10 cellular contexts compared by ENCODE assay signal in genomic region chr14:28142400-28143015, GRCh38.
DNase-seq lines count a peak whose midpoint lies in the region; ATAC-seq, FAIRE-seq and TF ChIP-seq lines count a peak whose summit lies in the region.
"Had no signal": no experiment of that assay in that cellular context is flagged by ENCODE, and none has a peak within 500 bp of the region (broad histone marks: within the 10 kb centered on the region; RNA-seq: fewer than 3 reads in every experiment).

No MANE protein-coding gene starts in this region.

- H3K36me3 Mint-ChIP-seq in astrocyte (ENCODE audit: low read depth, unreplicated experiment) (no peaks in the 10 kb centered on the region), nephron (ENCODE audit: low read depth) (no peaks in the 10 kb centered on the region)

- H3K36me3 ChIP-seq in astrocyte (ENCODE audit: insufficient read depth, low read length): no peaks in the 10 kb centered on the region
- no peaks in the 10 kb centered on the region for H3K36me3 ChIP-seq in aorta (ENCODE audit: control insufficient read depth in 1 of 2, insufficient read depth in 2 of 2, low read length in 1 of 2)
- H3K36me3 ChIP-seq: lower lobe of right lung had no signal

- no peaks in the 10 kb centered on the region for H3K27me3 ChIP-seq in astrocyte (ENCODE audit: insufficient read depth, low read length)
- H3K27me3 ChIP-seq in aorta (ENCODE audit: control insufficient read depth in 1 of 2, insufficient read depth in 2 of 2, low read length in 1 of 2): no peaks in the 10 kb centered on the region

- H3K9me3 Mint-ChIP-seq in astrocyte (ENCODE audit: unreplicated experiment) (no peaks in the 10 kb centered on the region), nephron (no peaks in the 10 kb centered on the region)

- no peak overlapping the region for H3K4me2 ChIP-seq in astrocyte (ENCODE audit: low read length)

- no peak for ATAC-seq in aorta (ENCODE audit: low FRiP score)
- no peak for ATAC-seq in HG03039 (IDR thresholded peaks at IDR 0.05; ENCODE audit: unreplicated experiment)
- ATAC-seq: lower lobe of right lung had no signal

- 16% methylated on average over 3 of the region's 3 CpGs for WGBS in aorta, 2 donors

- DNase-seq in HCEC 1CT (peak; percentile 39), NCI-H1694 (lab: John Stamatoyannopoulos, UW) (peak; percentile 48), astrocyte (ENCODE audit: low read depth) (no peak), aorta (no peak), AG08395 (ENCODE audit: low spot score) (no peak), GM19238 (ENCODE audit: insufficient read length, low spot score) (no peak)
- DNase-seq: activated CD4-positive, alpha-beta T cell treated with anti-CD3 and anti-CD28 coated beads, Interleukin-2, amount 10 ng/mL, durations not matched to agents 24 days and 14 days; lower lobe of right lung had no signal

- TF ChIP-seq CTCF in astrocyte (IDR thresholded peaks at IDR 0.05; ENCODE audit: insufficient read depth, low read depth, low read length): peak; percentile 52
- peak; percentile 54 to 59 (median 58) for TF ChIP-seq CTCF in nephron (IDR thresholded peaks at IDR 0.05; ENCODE audit: unreplicated experiment in 3 of 3)

- H3K27me3 Mint-ChIP-seq in astrocyte (ENCODE audit: low read depth, unreplicated experiment) (no peaks in the 10 kb centered on the region), nephron (ENCODE audit: low read depth) (no peaks in the 10 kb centered on the region)
- H3K27me3 Mint-ChIP-seq: activated CD4-positive, alpha-beta T cell treated with anti-CD3 and anti-CD28 coated beads, Interleukin-2, amount 10 ng/mL, durations not matched to agents 24 days and 14 days had no signal

- H3K27ac ChIP-seq in astrocyte (ENCODE audit: low read depth, low read length) (no peak overlapping the region), aorta (ENCODE audit: low read depth in 1 of 2, low read length in 2 of 2) (no peak overlapping the region)
- H3K27ac ChIP-seq: lower lobe of right lung had no signal

- no peak overlapping the region for H3K4me3 ChIP-seq in astrocyte (ENCODE audit: insufficient read depth, low read depth, low read length)
- H3K4me3 ChIP-seq in aorta (ENCODE audit: low read length in 2 of 2): no peak overlapping the region
- H3K4me3 ChIP-seq: lower lobe of right lung had no signal

- no peaks in the 10 kb centered on the region for H3K9me3 ChIP-seq in astrocyte (ENCODE audit: insufficient read depth, low read depth, low read length)
- peaks cover 2% of the 10 kb centered on the region for H3K9me3 ChIP-seq in aorta (ENCODE audit: control insufficient read depth, low read length)
- H3K9me3 ChIP-seq: lower lobe of right lung had no signal

- H3K27ac Mint-ChIP-seq in astrocyte (ENCODE audit: unreplicated experiment): no peak overlapping the region
- H3K27ac Mint-ChIP-seq in nephron: peak overlapping the region in 1 of 3 experiments; percentile 46
- H3K27ac Mint-ChIP-seq: activated CD4-positive, alpha-beta T cell treated with anti-CD3 and anti-CD28 coated beads, Interleukin-2, amount 10 ng/mL, durations not matched to agents 24 days and 14 days had no signal

- H4K20me1 ChIP-seq in astrocyte (ENCODE audit: insufficient read depth, low read length): no peaks in the 10 kb centered on the region

- H3K4me1 Mint-ChIP-seq in astrocyte (ENCODE audit: low read depth, unreplicated experiment) (no peaks in the 10 kb centered on the region), nephron (peaks cover 6% of the 10 kb centered on the region)
- H3K4me1 Mint-ChIP-seq: activated CD4-positive, alpha-beta T cell treated with anti-CD3 and anti-CD28 coated beads, Interleukin-2, amount 10 ng/mL, durations not matched to agents 24 days and 14 days had no signal

- intact Hi-C loops in aorta (cut with DNase I): no loop called here

- H3K79me2 ChIP-seq in astrocyte (ENCODE audit: insufficient read depth, low read length): no peaks in the 10 kb centered on the region

- H3K4me3 Mint-ChIP-seq in astrocyte (ENCODE audit: unreplicated experiment) (no peak overlapping the region), nephron (no peak overlapping the region)
- H3K4me3 Mint-ChIP-seq: activated CD4-positive, alpha-beta T cell treated with anti-CD3 and anti-CD28 coated beads, Interleukin-2, amount 10 ng/mL, durations not matched to agents 24 days and 14 days had no signal

- H3K9ac ChIP-seq in astrocyte (ENCODE audit: low read length): no peak overlapping the region

- no peak overlapping the region for H2AFZ ChIP-seq in astrocyte (ENCODE audit: low read depth, low read length)

- no peak for FAIRE-seq in astrocyte (lab: Jason Lieb, UNC)

- no peaks in the 10 kb centered on the region for H3K4me1 ChIP-seq in astrocyte (ENCODE audit: insufficient read depth, low read length)
- H3K4me1 ChIP-seq in aorta (ENCODE audit: control insufficient read depth in 1 of 2, insufficient read depth in 2 of 2, low read length in 2 of 2): no peaks in the 10 kb centered on the region
- H3K4me1 ChIP-seq: lower lobe of right lung had no signal

Comparison
In these comparisons a context has a peak if more than half of its experiments do, and no peak if none do; other contexts are left out.
1. DNase-seq: peak in HCEC 1CT (single experiment) and NCI-H1694 (single experiment); none in astrocyte (single experiment), aorta (0 of 2), AG08395 (single experiment) and GM19238 (single experiment).